Comparison of ENCODE assay signal across 14 cellular contexts in genomic region chr1:43345119-43345518, GRCh38. TPM values are rescaled to one million over a fixed set of nuclear protein-coding genes. Genes with fewer than 3 reads are reported as not detected.
DNase-seq lines count a peak whose midpoint lies in the region; ATAC-seq and TF ChIP-seq lines count a peak whose summit lies in the region.
"Had no signal": no experiment of that assay in that cellular context is flagged by ENCODE, and none has a peak within 500 bp of the region (broad histone marks: within the 10 kb centered on the region; RNA-seq: fewer than 3 reads in every experiment).

No MANE protein-coding gene starts in this region.

- TF ChIP-seq CTCF in colonic mucosa (IDR thresholded peaks at IDR 0.05), result no peak
- TF ChIP-seq CTCF in ascending aorta (IDR thresholded peaks at IDR 0.05), result no peak

- H3K27ac ChIP-seq in colonic mucosa (no peak overlapping the region), ascending aorta (no peak overlapping the region)
- H3K27ac ChIP-seq: BLaER1, SJSA1 had no signal

- H3K9ac ChIP-seq in colonic mucosa (ENCODE audit: low read depth in 2 of 2, low read length in 2 of 2), result no peak overlapping the region
- H3K9ac ChIP-seq: BLaER1 had no signal

- peak in 73 of 76 experiments; percentile 13 to 90 (median 64) for DNase-seq in HUDEP-2 (lab: John Stamatoyannopoulos, UW; ENCODE audit: unreplicated experiment in 76 of 76)
- DNase-seq in colonic mucosa, result peak; percentile 42
- DNase-seq in mucosa of gallbladder (ENCODE audit: low spot score), result peak; percentile 23
- DNase-seq in ascending aorta (ENCODE audit: low spot score in 2 of 2), result no peak
- no peak for DNase-seq in amygdala (lab: John Stamatoyannopoulos, UW)
- DNase-seq: activated CD8-positive, alpha-beta memory T cell treated with anti-CD3 and anti-CD28 coated beads, Interleukin-2, amount 50 U/mL, for 4 hours; EL; NCI-H2029 had no signal

- intact Hi-C loops in colonic mucosa (cut with DNase I), result no loop called here
- intact Hi-C loops in ascending aorta (cut with DNase I), result loop anchor here (5.0 kb wide), 1 partner anchor 173 kb away; the partner anchor contains the start of genes CFAP57 and EBNA1BP2

- H3K36me3 ChIP-seq in colonic mucosa, result no peaks in the 10 kb centered on the region
- H3K36me3 ChIP-seq in ascending aorta, result no peaks in the 10 kb centered on the region
- H3K36me3 ChIP-seq: BLaER1, SJSA1 had no signal

- H3K4me1 ChIP-seq in colonic mucosa (no peaks in the 10 kb centered on the region), ascending aorta (no peaks in the 10 kb centered on the region)

- no peaks in the 10 kb centered on the region for H3K27me3 ChIP-seq in colonic mucosa
- H3K27me3 ChIP-seq in ascending aorta, result no peaks in the 10 kb centered on the region
- H3K27me3 ChIP-seq: BLaER1, SJSA1 had no signal

- ATAC-seq in GM21825 (IDR thresholded peaks at IDR 0.05; ENCODE audit: unreplicated experiment), result no peak
- ATAC-seq: GM23338, WTC11 had no signal

- no peaks in the 10 kb centered on the region for H3K9me3 ChIP-seq in colonic mucosa
- H3K9me3 ChIP-seq in ascending aorta, result no peaks in the 10 kb centered on the region
- H3K9me3 ChIP-seq: BLaER1, SJSA1 had no signal

- H3K4me3 ChIP-seq in colonic mucosa, result no peak overlapping the region
- H3K4me3 ChIP-seq in ascending aorta, result no peak overlapping the region
- H3K4me3 ChIP-seq: BLaER1, GM23338, SJSA1 had no signal

RNA-seq across cellular contexts. Expression of gene MPL, which starts 7.5 kb away (rescaled TPM):
- under 1 TPM in 1 of 2 donors, not detected in 1; 0.12 TPM for total RNA-seq in colonic mucosa
- total RNA-seq in mucosa of gallbladder, result not detected
- not detected for total RNA-seq in ascending aorta
- total RNA-seq: GM23338, renal cortical epithelial cell, SJSA1 had no signal

RNA-seq across cellular contexts. Expression of gene CDC20, which starts 13.7 kb away (rescaled TPM):
- 100 to 1,000 TPM in 1 of 2 donors, 10 to 100 TPM in 1; 42.6 to 201 TPM for total RNA-seq in colonic mucosa
- 5.1 TPM for total RNA-seq in mucosa of gallbladder
- total RNA-seq in ascending aorta, result not detected

RNA-seq across cellular contexts. Expression of gene ELOVL1, which starts 22.7 kb away (rescaled TPM):
- total RNA-seq in colonic mucosa, result 100 to 1,000 TPM; 165 to 176 TPM
- 141 TPM for total RNA-seq in mucosa of gallbladder
- total RNA-seq in ascending aorta, result 39.9 TPM

RNA-seq across cellular contexts. Expression of gene TIE1, which starts 44.3 kb away (rescaled TPM):
- 1 to 10 TPM; 5.1 to 7.6 TPM for total RNA-seq in colonic mucosa
- total RNA-seq in mucosa of gallbladder, result 23.3 TPM
- total RNA-seq in ascending aorta, result 120 TPM

RNA-seq across cellular contexts. Expression of gene MED8, which starts 44.5 kb away (rescaled TPM):
- 10 to 100 TPM; 39.2 to 51.3 TPM for total RNA-seq in colonic mucosa
- 37.7 TPM for total RNA-seq in mucosa of gallbladder
- total RNA-seq in ascending aorta, result 15.3 TPM

Comparison
In these comparisons a context has a peak if more than half of its experiments do, and no peak if none do; other contexts are left out.
1. DNase-seq: peak in HUDEP-2 (73 of 76), colonic mucosa (single experiment) and mucosa of gallbladder (single experiment); none in ascending aorta (0 of 2) and amygdala (0 of 56).